13 cellular contexts compared by ENCODE assay signal in the genomic region with DNA sequence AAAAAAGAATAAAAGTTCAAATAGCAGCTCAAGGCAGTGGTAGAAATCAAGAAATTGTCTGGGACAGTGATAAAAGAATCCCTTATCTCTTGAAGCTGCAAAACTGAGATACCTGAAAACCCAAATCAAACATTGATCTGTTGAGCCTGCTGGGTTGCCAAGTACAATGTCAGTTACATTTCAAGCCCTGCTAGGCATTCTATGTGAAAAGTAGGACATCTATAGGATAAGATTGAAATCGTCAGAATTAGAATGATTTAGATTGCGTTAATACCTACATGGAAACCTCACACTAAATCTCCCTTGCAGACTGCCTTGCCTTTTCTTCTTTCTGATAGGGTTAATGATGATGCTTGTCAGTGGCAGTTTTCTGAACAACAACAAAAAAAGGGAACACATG.
"Had no signal": no experiment of that assay in that cellular context is flagged by ENCODE, and none has a peak within 500 bp of the region (broad histone marks: within the 10 kb centered on the region; RNA-seq: fewer than 3 reads in every experiment).

No MANE protein-coding gene starts in this region.

- ATAC-seq: left cardiac atrium; naive thymus-derived CD4-positive, alpha-beta T cell had no signal

- H3K27me3 ChIP-seq: dorsolateral prefrontal cortex, esophagus muscularis mucosa, thyroid gland, uterus had no signal

- DNase-seq: activated CD4-positive, alpha-beta T cell treated with anti-CD3 and anti-CD28 coated beads for 48 hours; activated naive CD4-positive, alpha-beta T cell treated with Interleukin-2 at 50 U/mL for 16 hours; dorsolateral prefrontal cortex; left cardiac atrium; naive thymus-derived CD4-positive, alpha-beta T cell; posterior cingulate gyrus; stimulated activated CD4-positive, alpha-beta T cell treated with anti-CD3 and anti-CD28 coated beads, Interleukin-4, amount 100 ng/mL, for 4 hours; thyroid gland; uterus; WERI-Rb-1 had no signal

- H3K9me3 ChIP-seq: esophagus muscularis mucosa, thyroid gland, uterus had no signal

- H3K4me1 ChIP-seq: esophagus muscularis mucosa, thyroid gland, uterus had no signal

- H3K27ac ChIP-seq: dorsolateral prefrontal cortex, esophagus muscularis mucosa, thyroid gland, uterus, WERI-Rb-1 had no signal

- H3K4me3 ChIP-seq: dorsolateral prefrontal cortex, esophagus muscularis mucosa, lung, thyroid gland, uterus had no signal

- FAIRE-seq: astrocyte had no signal

- H3K36me3 ChIP-seq: esophagus muscularis mucosa, thyroid gland, uterus, WERI-Rb-1 had no signal
